In the genomic region with DNA sequence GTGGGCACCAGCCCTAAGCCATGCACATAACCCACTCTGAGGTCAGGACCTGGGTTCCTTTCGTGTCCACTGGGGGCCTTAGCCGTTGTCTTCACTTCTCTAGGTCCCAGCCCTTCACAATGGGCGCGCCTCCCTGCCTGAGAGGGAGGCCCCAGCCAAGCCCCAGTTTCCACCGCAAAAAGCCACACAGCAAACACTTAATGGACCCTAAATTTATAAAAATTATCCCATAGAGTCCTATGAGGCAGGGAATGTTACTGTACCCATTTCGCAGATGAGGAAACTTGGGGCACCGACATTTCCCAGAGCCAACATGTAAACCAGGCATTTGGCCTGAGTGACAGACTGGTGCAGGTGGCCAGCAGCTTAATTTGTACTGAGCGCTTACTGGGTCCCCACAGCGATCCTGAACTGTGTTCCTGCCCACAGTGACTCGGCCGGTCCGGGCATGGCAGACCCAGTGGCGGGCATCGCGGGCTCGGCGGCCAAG, we compare ENCODE assay signal across 1 cellular context.
A peak's percentile ranks its signal among the peaks of the same experiment; 100 is the strongest.
TF ChIP-seq lines count a peak whose summit lies in the region.

No MANE protein-coding gene starts in this region.

TF ChIP-seq in K562, 482 proteins besides CTCF, POLR2A, EP300 and RAD21:
- TF ChIP-seq, protein P1, sequence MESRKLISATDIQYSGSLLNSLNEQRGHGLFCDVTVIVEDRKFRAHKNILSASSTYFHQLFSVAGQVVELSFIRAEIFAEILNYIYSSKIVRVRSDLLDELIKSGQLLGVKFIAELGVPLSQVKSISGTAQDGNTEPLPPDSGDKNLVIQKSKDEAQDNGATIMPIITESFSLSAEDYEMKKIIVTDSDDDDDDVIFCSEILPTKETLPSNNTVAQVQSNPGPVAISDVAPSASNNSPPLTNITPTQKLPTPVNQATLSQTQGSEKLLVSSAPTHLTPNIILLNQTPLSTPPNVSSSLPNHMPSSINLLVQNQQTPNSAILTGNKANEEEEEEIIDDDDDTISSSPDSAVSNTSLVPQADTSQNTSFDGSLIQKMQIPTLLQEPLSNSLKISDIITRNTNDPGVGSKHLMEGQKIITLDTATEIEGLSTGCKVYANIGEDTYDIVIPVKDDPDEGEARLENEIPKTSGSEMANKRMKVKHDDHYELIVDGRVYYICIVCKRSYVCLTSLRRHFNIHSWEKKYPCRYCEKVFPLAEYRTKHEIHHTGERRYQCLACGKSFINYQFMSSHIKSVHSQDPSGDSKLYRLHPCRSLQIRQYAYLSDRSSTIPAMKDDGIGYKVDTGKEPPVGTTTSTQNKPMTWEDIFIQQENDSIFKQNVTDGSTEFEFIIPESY (CRISPR knock-in tag; IDR thresholded peaks at IDR 0.05): peak; percentile 48; the same call in 1 of the 2 replicates
- TF ChIP-seq RBM25 (IDR thresholded peaks at IDR 0.05; ENCODE audit: low read depth, low read length, severe bottlenecking): peak; percentile 50
- TF ChIP-seq MAFG (tag; conservative IDR thresholded peaks at IDR 0.05): no peak
